In the genomic region with DNA sequence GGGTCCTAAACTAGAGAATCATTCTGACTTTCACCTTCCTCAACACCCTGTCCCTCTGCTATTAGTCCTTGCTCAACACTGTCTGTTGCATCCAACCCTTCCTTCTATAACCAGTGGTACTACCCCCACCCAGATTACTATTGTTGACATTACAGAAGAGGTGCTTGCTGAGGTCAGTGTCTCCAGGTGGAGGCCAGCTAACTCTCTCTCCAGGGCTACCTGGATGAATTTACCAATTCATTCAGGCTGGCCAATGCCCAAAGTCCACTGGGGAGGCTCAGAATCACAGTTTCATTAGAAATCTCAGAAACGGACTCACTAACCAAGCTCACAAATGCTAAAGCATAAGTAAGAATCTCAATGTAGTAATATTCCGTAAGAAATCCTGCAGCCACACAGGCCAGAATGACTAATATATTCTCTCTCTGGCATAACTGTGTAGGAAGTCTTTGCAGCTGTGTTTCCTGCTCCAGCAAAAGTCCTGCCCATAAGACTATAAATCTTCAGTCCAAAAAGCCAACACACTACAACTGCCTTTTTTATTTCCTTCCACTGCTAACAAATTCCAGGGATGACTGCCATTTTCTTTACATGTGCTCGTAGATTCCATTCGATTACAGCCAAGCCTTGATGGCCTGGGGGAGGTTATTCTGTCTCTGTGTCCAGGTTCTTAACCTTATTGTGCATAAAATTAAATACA, we compare ENCODE assay signal across 18 cellular contexts. TPM values are rescaled to one million over a fixed set of nuclear protein-coding genes. Genes with fewer than 3 reads are reported as not detected.
DNase-seq lines count a peak whose midpoint lies in the region; ATAC-seq, FAIRE-seq and TF ChIP-seq lines count a peak whose summit lies in the region.
"Had no signal": no experiment of that assay in that cellular context is flagged by ENCODE, and none has a peak within 500 bp of the region (broad histone marks: within the 10 kb centered on the region; RNA-seq: fewer than 3 reads in every experiment).

No MANE protein-coding gene starts in this region.

- no peak overlapping the region for H3K27ac Mint-ChIP-seq in stimulated activated naive B cell treated with anti-CD40 and anti-IgM and Interleukin-4, amounts not matched to agents 10 μg/mL and 1 μg/mL and 100 μg/mL, for 72 hours
- H3K27ac Mint-ChIP-seq: activated naive CD8-positive, alpha-beta T cell treated with anti-CD3 and anti-CD28 coated beads for 36 hours; CD8-positive, alpha-beta memory T cell; nephron had no signal

- DNase-seq in epidermal melanocyte (ENCODE audit: insufficient read length, low spot score) (peak; percentile 57), left lung (no peak), left cardiac atrium (no peak), NCI-H2107 (lab: John Stamatoyannopoulos, UW) (no peak), GM12892 (ENCODE audit: insufficient read length) (no peak)
- DNase-seq in stimulated activated naive B cell treated with anti-CD40 and anti-IgM and Interleukin-4, amounts not matched to agents 10 μg/mL and 1 μg/mL and 100 μg/mL, for 72 hours: no peak
- DNase-seq: activated CD4-positive, CD25-positive, alpha-beta regulatory T cell; activated naive CD8-positive, alpha-beta T cell treated with anti-CD3 and anti-CD28 coated beads for 36 hours; CD8-positive, alpha-beta memory T cell; HCEC 1CT; NCI-H1092 treated with DMSO at 0.1 percent for 48 hours; NCI-H446; OCI-M1; stomach had no signal

- peaks cover 5 to 7% of the 10 kb centered on the region in 2 donors for H3K4me1 Mint-ChIP-seq in stimulated activated naive B cell treated with anti-CD40 and anti-IgM and Interleukin-4, amounts not matched to agents 10 μg/mL and 1 μg/mL and 100 μg/mL, for 72 hours
- H3K4me1 Mint-ChIP-seq: activated naive CD8-positive, alpha-beta T cell treated with anti-CD3 and anti-CD28 coated beads for 36 hours; CD8-positive, alpha-beta memory T cell; nephron had no signal

- no peaks in the 10 kb centered on the region for H3K36me3 Mint-ChIP-seq in stimulated activated naive B cell treated with anti-CD40 and anti-IgM and Interleukin-4, amounts not matched to agents 10 μg/mL and 1 μg/mL and 100 μg/mL, for 72 hours
- H3K36me3 Mint-ChIP-seq: activated naive CD8-positive, alpha-beta T cell treated with anti-CD3 and anti-CD28 coated beads for 36 hours; CD8-positive, alpha-beta memory T cell had no signal

- no peaks in the 10 kb centered on the region for H3K4me1 ChIP-seq in left lung
- H3K4me1 ChIP-seq: stomach had no signal

- no peak for TF ChIP-seq EP300 in Ishikawa (IDR thresholded peaks at IDR 0.05; ENCODE audit: borderline replicate concordance)

- no peaks in the 10 kb centered on the region for H3K27me3 Mint-ChIP-seq in stimulated activated naive B cell treated with anti-CD40 and anti-IgM and Interleukin-4, amounts not matched to agents 10 μg/mL and 1 μg/mL and 100 μg/mL, for 72 hours

- intact Hi-C loops in left lung (cut with DNase I): no loop called here
- intact Hi-C loops in left cardiac atrium (cut with DNase I): no loop called here

- no peaks in the 10 kb centered on the region for H3K9me3 ChIP-seq in left lung
- H3K9me3 ChIP-seq: stomach had no signal

- no peak overlapping the region for H3K4me3 ChIP-seq in left lung
- H3K4me3 ChIP-seq: stomach had no signal

- TF ChIP-seq POLR2A in GM12892 (IDR thresholded peaks at IDR 0.05; ENCODE audit: low read depth, low read length): no peak

- no peaks in the 10 kb centered on the region for H3K36me3 ChIP-seq in left lung
- H3K36me3 ChIP-seq: stomach had no signal

- no peak for TF ChIP-seq CTCF in left lung (IDR thresholded peaks at IDR 0.05)

- no peaks in the 10 kb centered on the region for H3K9me3 Mint-ChIP-seq in stimulated activated naive B cell treated with anti-CD40 and anti-IgM and Interleukin-4, amounts not matched to agents 10 μg/mL and 1 μg/mL and 100 μg/mL, for 72 hours
- H3K9me3 Mint-ChIP-seq: activated naive CD8-positive, alpha-beta T cell treated with anti-CD3 and anti-CD28 coated beads for 36 hours; CD8-positive, alpha-beta memory T cell; nephron had no signal

- H3K27ac ChIP-seq in left lung: no peak overlapping the region
- H3K27ac ChIP-seq: stomach had no signal

- ATAC-seq in left lung: peak; percentile 47
- ATAC-seq in stimulated activated naive B cell treated with anti-CD40 and anti-IgM and Interleukin-4, amounts not matched to agents 10 μg/mL and 1 μg/mL and 100 μg/mL, for 72 hours (replicated peaks): no peak
- ATAC-seq in left cardiac atrium: no peak
- ATAC-seq: sciatic nerve had no signal

- FAIRE-seq in GM12892 (lab: Jason Lieb, UNC): no peak
- FAIRE-seq: G401.6 had no signal

- no peak overlapping the region for H3K4me3 Mint-ChIP-seq in stimulated activated naive B cell treated with anti-CD40 and anti-IgM and Interleukin-4, amounts not matched to agents 10 μg/mL and 1 μg/mL and 100 μg/mL, for 72 hours
- H3K4me3 Mint-ChIP-seq: activated naive CD8-positive, alpha-beta T cell treated with anti-CD3 and anti-CD28 coated beads for 36 hours; CD8-positive, alpha-beta memory T cell; nephron had no signal

- TF ChIP-seq RAD21 in Ishikawa (IDR thresholded peaks at IDR 0.05; ENCODE audit: low read depth): no peak

- H3K27me3 ChIP-seq in left lung: no peaks in the 10 kb centered on the region
- H3K27me3 ChIP-seq: stomach had no signal

TF ChIP-seq in Ishikawa, 13 proteins besides CTCF, POLR2A, EP300 and RAD21:
- 0 out of 2 replicates have a peak, but pooled peaks have one; percentile 28 for TF ChIP-seq TEAD4 (IDR thresholded peaks at IDR 0.05)
- no peak for TF ChIP-seq CEBPB (IDR thresholded peaks at IDR 0.05)
- TF ChIP-seq NFIC (IDR thresholded peaks at IDR 0.05): no peak

RNA-seq across cellular contexts. Expression of a gene that starts 10.0 kb away (rescaled TPM):
- total RNA-seq in left lung (not detected), left cardiac atrium (under 1 TPM in 1 of 2 donors, not detected in 1; 0.34 TPM)
- not detected for polyA plus RNA-seq in GM12892 (2012; ENCODE audit: missing spikeins)
- total RNA-seq: activated naive CD8-positive, alpha-beta T cell treated with anti-CD3 and anti-CD28 coated beads for 36 hours; CD8-positive, alpha-beta memory T cell; sciatic nerve had no signal
- polyA plus RNA-seq: CD8-positive, alpha-beta memory T cell had no signal
